9 cellular contexts compared by ENCODE assay signal in the genomic region with DNA sequence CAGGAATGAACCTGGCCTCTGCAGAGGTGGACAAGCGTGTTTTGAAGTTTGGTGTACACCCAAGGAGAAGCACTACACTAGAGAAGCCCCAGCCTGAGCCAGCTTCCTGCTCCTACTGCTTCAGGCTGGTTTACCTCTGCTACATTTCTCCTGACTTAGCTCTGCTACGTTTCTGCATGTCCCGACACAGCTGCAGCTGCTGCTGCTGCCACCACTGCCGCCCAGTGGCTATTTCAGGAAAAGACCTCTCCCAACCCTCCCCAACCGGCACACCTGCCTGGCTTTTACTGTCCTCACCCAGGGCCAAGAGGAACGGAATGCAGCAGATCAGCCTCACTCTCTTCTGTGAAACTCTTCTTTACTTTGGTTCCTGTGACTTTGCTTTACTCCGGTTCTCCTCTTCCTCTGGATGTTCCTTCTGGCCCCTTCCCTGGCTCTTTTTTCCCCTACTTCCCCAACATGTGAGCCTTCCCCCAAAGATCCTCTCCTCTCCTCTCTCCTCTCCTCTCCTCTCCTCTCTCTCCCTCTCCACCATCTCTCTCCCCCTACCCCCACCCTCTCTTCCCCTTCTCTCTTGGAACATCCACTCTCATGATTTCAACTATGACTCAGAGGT. TPM values are rescaled to one million over a fixed set of nuclear protein-coding genes. Genes with fewer than 3 reads are reported as not detected.
DNase-seq lines count a peak whose midpoint lies in the region; ATAC-seq, FAIRE-seq and TF ChIP-seq lines count a peak whose summit lies in the region.
"Had no signal": no experiment of that assay in that cellular context is flagged by ENCODE, and none has a peak within 500 bp of the region (broad histone marks: within the 10 kb centered on the region; RNA-seq: fewer than 3 reads in every experiment).

No MANE protein-coding gene starts in this region.

- no peaks in the 10 kb centered on the region for H4K20me1 ChIP-seq in endothelial cell of umbilical vein (replicated peaks; ENCODE audit: control insufficient read depth, extremely low read depth, insufficient read depth, low read length)
- H4K20me1 ChIP-seq in neural progenitor cell (ENCODE audit: low read depth), result no peaks in the 10 kb centered on the region

- H3K27ac Mint-ChIP-seq in CD14-positive monocyte (no peak overlapping the region), neural progenitor cell (no peak overlapping the region)

- no TSS peak for BruUV-seq in endothelial cell of umbilical vein (replicated peaks; lab: Mats Ljungman, UMichigan)

- no peak overlapping the region for H3K9ac ChIP-seq in endothelial cell of umbilical vein (replicated peaks; ENCODE audit: extremely low read depth, insufficient read depth, low read length)
- no peak overlapping the region for H3K9ac ChIP-seq in neural progenitor cell

- CTCF ChIA-PET in endothelial cell of umbilical vein (lab: Charles Lee), result interaction anchor here (0.6 to 1.8 kb wide), 5 partner anchors 43 to 233 kb away, joined by 3 to 24 read pairs (median 3); a partner anchor contains a TSS

- no peak overlapping the region for H2AFZ ChIP-seq in endothelial cell of umbilical vein (ENCODE audit: low read depth, low read length)
- no peak overlapping the region for H2AFZ ChIP-seq in neural progenitor cell (replicated peaks)

- no peak overlapping the region for H3K4me3 Mint-ChIP-seq in CD14-positive monocyte
- H3K4me3 Mint-ChIP-seq in neural progenitor cell, result no peak overlapping the region

- H3K27me3 Mint-ChIP-seq in CD14-positive monocyte (ENCODE audit: low read depth in 3 of 3) (peaks cover 0 to 6% (median 3%) of the 10 kb centered on the region in 3 donors), neural progenitor cell (ENCODE audit: insufficient read depth, low read depth) (peaks cover 7% of the 10 kb centered on the region)

- no peak overlapping the region for H3K4me2 ChIP-seq in endothelial cell of umbilical vein (ENCODE audit: insufficient read depth, low read length)
- no peak overlapping the region for H3K4me2 ChIP-seq in neural progenitor cell

- FAIRE-seq in endothelial cell of umbilical vein (lab: Jason Lieb, UNC), result peak; percentile 85
- FAIRE-seq: frontal cortex had no signal

- intact Hi-C loops in CD14-positive monocyte (cut with micrococcal nuclease), result no loop called here
- intact Hi-C loops in endothelial cell of umbilical vein (cut with micrococcal nuclease), result loop anchor here (1.0 kb wide), 1 partner anchor 130 kb away; a partner anchor contains a TSS

- H3K27ac ChIP-seq in endothelial cell of umbilical vein (ENCODE audit: insufficient read depth, low read depth, low read length) (no peak overlapping the region), neural progenitor cell (no peak overlapping the region)

- H3K36me3 ChIP-seq in MG63 (no peaks in the 10 kb centered on the region), endothelial cell of umbilical vein (ENCODE audit: control insufficient read depth in 2 of 2, extremely low read depth in 1 of 2, insufficient read depth in 2 of 2, low read length in 2 of 2) (no peaks in the 10 kb centered on the region), neural progenitor cell (no peaks in the 10 kb centered on the region)

- H3K4me3 ChIP-seq in MG63, result no peak overlapping the region
- H3K4me3 ChIP-seq in endothelial cell of umbilical vein (replicated peaks in 1 of 3; ENCODE audit: insufficient read depth in 1 of 3, low read depth in 1 of 3, low read length in 3 of 3), result no peak overlapping the region
- no peak overlapping the region for H3K4me3 ChIP-seq in neural progenitor cell

- no peak for TF ChIP-seq POLR2A in endothelial cell of umbilical vein (IDR thresholded peaks at IDR 0.05; ENCODE audit: low read depth, low read length)

- DNase-seq in CD14-positive monocyte (ENCODE audit: low spot score) (no peak), MG63 (peak; percentile 16), SKM-1 treated with dmso at 0.1 percent for 144 hours (lab: John Stamatoyannopoulos, UW; ENCODE audit: unreplicated experiment) (peak; percentile 35), endothelial cell of umbilical vein (ENCODE audit: low read depth, low spot score) (peak; percentile 9), neural progenitor cell (ENCODE audit: low spot score) (peak; percentile 67), NCI-H1048 (lab: John Stamatoyannopoulos, UW) (no peak)
- DNase-seq in activated effector memory CD4-positive, alpha-beta T cell treated with anti-CD3 and anti-CD28 coated beads, Interleukin-2, amount 50 U/mL, for 16 hours, result no peak

- H3K4me1 Mint-ChIP-seq in CD14-positive monocyte, result no peaks in the 10 kb centered on the region
- H3K4me1 Mint-ChIP-seq in neural progenitor cell, result peaks cover 3% of the 10 kb centered on the region

- no peaks in the 10 kb centered on the region for H3K79me2 ChIP-seq in endothelial cell of umbilical vein (ENCODE audit: control insufficient read depth, insufficient read depth, low read length)
- H3K79me2 ChIP-seq in neural progenitor cell (ENCODE audit: low read depth), result no peaks in the 10 kb centered on the region

- no peaks in the 10 kb centered on the region for H3K9me3 ChIP-seq in MG63
- H3K9me3 ChIP-seq in endothelial cell of umbilical vein (replicated peaks; ENCODE audit: control insufficient read depth, insufficient read depth, low read length), result no peaks in the 10 kb centered on the region
- H3K9me3 ChIP-seq in neural progenitor cell (ENCODE audit: low read depth), result no peaks in the 10 kb centered on the region

- no peaks in the 10 kb centered on the region for H3K9me1 ChIP-seq in endothelial cell of umbilical vein (replicated peaks; ENCODE audit: control insufficient read depth, extremely low read depth, insufficient read depth, low read length)

- peak; percentile 63 for ATAC-seq in GM19043 (IDR thresholded peaks at IDR 0.05; ENCODE audit: low read depth, unreplicated experiment)

- no peaks in the 10 kb centered on the region for H3F3A ChIP-seq in neural progenitor cell (ENCODE audit: low read depth)

- H3K4me1 ChIP-seq in endothelial cell of umbilical vein (ENCODE audit: control insufficient read depth, extremely low read depth, insufficient read depth, low read length) (no peaks in the 10 kb centered on the region), neural progenitor cell (no peaks in the 10 kb centered on the region)

- POLR2A ChIA-PET in endothelial cell of umbilical vein (lab: Charles Lee), result no interaction called here

- H3K36me3 Mint-ChIP-seq in CD14-positive monocyte, result no peaks in the 10 kb centered on the region
- H3K36me3 Mint-ChIP-seq in neural progenitor cell, result no peaks in the 10 kb centered on the region

- no peaks in the 10 kb centered on the region for H3K27me3 ChIP-seq in MG63
- H3K27me3 ChIP-seq in endothelial cell of umbilical vein (ENCODE audit: control insufficient read depth in 2 of 2, insufficient read depth in 2 of 2, low read length in 2 of 2), result no peaks in the 10 kb centered on the region
- no peaks in the 10 kb centered on the region for H3K27me3 ChIP-seq in neural progenitor cell

- peak; percentile 31 for TF ChIP-seq CTCF in CD14-positive monocyte (IDR thresholded peaks at IDR 0.05)
- TF ChIP-seq CTCF in endothelial cell of umbilical vein (IDR thresholded peaks at IDR 0.05; ENCODE audit: extremely low read depth in 1 of 2, insufficient read depth in 1 of 2, low read depth in 1 of 2, low read length in 2 of 2), result peak; percentile 20 to 58
- peak; percentile 64 for TF ChIP-seq CTCF in neural progenitor cell (IDR thresholded peaks at IDR 0.05)

- H3K9me3 Mint-ChIP-seq in CD14-positive monocyte (peaks cover 0 to 8% (median 0%) of the 10 kb centered on the region in 7 donors), neural progenitor cell (peaks cover 3% of the 10 kb centered on the region)

- dilution Hi-C loops in endothelial cell of umbilical vein (cut with MboI; ENCODE audit: extremely low pct_ligation_motif_present, low sequenced_read_pairs), result no loop called here

RNA-seq across cellular contexts. Expression of a gene that starts 3.1 kb away (rescaled TPM):
- polyA plus RNA-seq in CD14-positive monocyte (not detected), endothelial cell of umbilical vein (0.16 and 0.22 TPM in 2 replicates)
- not detected in 2 replicates for total RNA-seq in MG63 (2014; rRNA removed; shearing (Covaris generic); ENCODE audit: low replicate concordance)
- total RNA-seq in endothelial cell of umbilical vein (0.21 TPM in 1 of 2 replicates, not detected in the other), neural progenitor cell (ENCODE audit: low replicate concordance) (0.28 TPM in 1 of 2 replicates, not detected in the other)
- polyA plus RNA-seq in endothelial cell of umbilical vein (2011; cell fraction: cytosol; rRNA removed), result not detected in 2 replicates
- 0.26 and 1.2 TPM in 2 replicates for polyA plus RNA-seq in endothelial cell of umbilical vein (2011; cell fraction: nucleus; rRNA removed)
- 0.12 TPM in 1 of 2 replicates, not detected in the other for polyA plus RNA-seq in endothelial cell of umbilical vein (2012)
- 0.22 and 0.49 TPM in 2 replicates for polyA minus RNA-seq in endothelial cell of umbilical vein
- not detected for polyA minus RNA-seq in endothelial cell of umbilical vein (2011; cell fraction: cytosol; rRNA and poly(A)+ RNA removed)
- polyA minus RNA-seq in endothelial cell of umbilical vein (2011; cell fraction: nucleus; rRNA and poly(A)+ RNA removed), result 0.82 TPM in 1 of 2 replicates, not detected in the other
- total RNA-seq: frontal cortex had no signal

RNA-seq across cellular contexts. Expression of a gene that starts 5.1 kb away (rescaled TPM):
- not detected for polyA plus RNA-seq in CD14-positive monocyte
- not detected in 2 replicates for total RNA-seq in MG63 (2014; rRNA removed; shearing (Covaris generic); ENCODE audit: low replicate concordance)
- total RNA-seq in endothelial cell of umbilical vein, result not detected in 2 replicates
- not detected in 2 replicates for polyA plus RNA-seq in endothelial cell of umbilical vein
- polyA plus RNA-seq in endothelial cell of umbilical vein (2011; cell fraction: cytosol; rRNA removed), result not detected in 2 replicates
- polyA plus RNA-seq in endothelial cell of umbilical vein (2011; cell fraction: nucleus; rRNA removed), result not detected in 2 replicates
- polyA plus RNA-seq in endothelial cell of umbilical vein (2012), result not detected in 2 replicates
- not detected in 2 replicates for polyA minus RNA-seq in endothelial cell of umbilical vein
- not detected for polyA minus RNA-seq in endothelial cell of umbilical vein (2011; cell fraction: cytosol; rRNA and poly(A)+ RNA removed)
- not detected in 2 replicates for polyA minus RNA-seq in endothelial cell of umbilical vein (2011; cell fraction: nucleus; rRNA and poly(A)+ RNA removed)
- total RNA-seq in neural progenitor cell (ENCODE audit: low replicate concordance), result not detected in 2 replicates
- total RNA-seq: frontal cortex had no signal

RNA-seq across cellular contexts. Expression of a gene that starts 18.9 kb away (rescaled TPM):
- polyA plus RNA-seq in CD14-positive monocyte (not detected), endothelial cell of umbilical vein (not detected in 2 replicates)
- not detected in 2 replicates for total RNA-seq in MG63 (2014; rRNA removed; shearing (Covaris generic); ENCODE audit: low replicate concordance)
- total RNA-seq in endothelial cell of umbilical vein (not detected in 2 replicates), neural progenitor cell (ENCODE audit: low replicate concordance) (not detected in 2 replicates)
- not detected in 2 replicates for polyA plus RNA-seq in endothelial cell of umbilical vein (2011; cell fraction: cytosol; rRNA removed)
- polyA plus RNA-seq in endothelial cell of umbilical vein (2011; cell fraction: nucleus; rRNA removed), result not detected in 2 replicates
- not detected in 2 replicates for polyA plus RNA-seq in endothelial cell of umbilical vein (2012)
- not detected in 2 replicates for polyA minus RNA-seq in endothelial cell of umbilical vein
- polyA minus RNA-seq in endothelial cell of umbilical vein (2011; cell fraction: cytosol; rRNA and poly(A)+ RNA removed), result not detected
- not detected in 2 replicates for polyA minus RNA-seq in endothelial cell of umbilical vein (2011; cell fraction: nucleus; rRNA and poly(A)+ RNA removed)
- total RNA-seq: frontal cortex had no signal

RNA-seq across cellular contexts. Expression of a gene that starts 26.7 kb away (rescaled TPM):
- polyA plus RNA-seq in CD14-positive monocyte (10 to 100 TPM; 16.9 to 17.4 TPM), endothelial cell of umbilical vein (76.0 and 85.4 TPM in 2 replicates)
- 80.6 and 82.4 TPM in 2 replicates for total RNA-seq in MG63 (2014; rRNA removed; shearing (Covaris generic); ENCODE audit: low replicate concordance)
- total RNA-seq in endothelial cell of umbilical vein (44.5 and 45.6 TPM in 2 replicates), neural progenitor cell (ENCODE audit: low replicate concordance) (27.7 and 34.7 TPM in 2 replicates)
- 85.1 and 95.2 TPM in 2 replicates for polyA plus RNA-seq in endothelial cell of umbilical vein (2011; cell fraction: cytosol; rRNA removed)
- 77.0 and 85.6 TPM in 2 replicates for polyA plus RNA-seq in endothelial cell of umbilical vein (2011; cell fraction: nucleus; rRNA removed)
- 78.9 and 80.1 TPM in 2 replicates for polyA plus RNA-seq in endothelial cell of umbilical vein (2012)
- polyA minus RNA-seq in endothelial cell of umbilical vein, result 94.5 and 105 TPM in 2 replicates
- polyA minus RNA-seq in endothelial cell of umbilical vein (2011; cell fraction: cytosol; rRNA and poly(A)+ RNA removed), result 44.9 TPM
- 16.3 and 19.1 TPM in 2 replicates for polyA minus RNA-seq in endothelial cell of umbilical vein (2011; cell fraction: nucleus; rRNA and poly(A)+ RNA removed)

RNA-seq across cellular contexts. Expression of a gene that starts 26.8 kb away (rescaled TPM):
- polyA plus RNA-seq in CD14-positive monocyte, result under 1 TPM in 1 of 2 donors, not detected in 1; 0.03 TPM
- 26.6 and 30.0 TPM in 2 replicates for total RNA-seq in MG63 (2014; rRNA removed; shearing (Covaris generic); ENCODE audit: low replicate concordance)
- 34.4 and 41.3 TPM in 2 replicates for total RNA-seq in endothelial cell of umbilical vein
- polyA plus RNA-seq in endothelial cell of umbilical vein, result 6.6 and 9.6 TPM in 2 replicates
- polyA plus RNA-seq in endothelial cell of umbilical vein (2011; cell fraction: cytosol; rRNA removed), result 16.4 and 18.1 TPM in 2 replicates
- polyA plus RNA-seq in endothelial cell of umbilical vein (2011; cell fraction: nucleus; rRNA removed), result 18.5 and 25.2 TPM in 2 replicates
- polyA plus RNA-seq in endothelial cell of umbilical vein (2012), result 11.8 and 26.2 TPM in 2 replicates
- polyA minus RNA-seq in endothelial cell of umbilical vein, result 12.1 and 14.9 TPM in 2 replicates
- 25.1 TPM for polyA minus RNA-seq in endothelial cell of umbilical vein (2011; cell fraction: cytosol; rRNA and poly(A)+ RNA removed)
- 11.1 and 16.5 TPM in 2 replicates for polyA minus RNA-seq in endothelial cell of umbilical vein (2011; cell fraction: nucleus; rRNA and poly(A)+ RNA removed)
- total RNA-seq in neural progenitor cell (ENCODE audit: low replicate concordance), result 63.6 and 77.6 TPM in 2 replicates

Comparison
In these comparisons a context has a peak if more than half of its experiments do, and no peak if none do; other contexts are left out.
1. DNase-seq: peak in MG63 (single experiment), SKM-1 treated with dmso at 0.1 percent for 144 hours (single experiment), endothelial cell of umbilical vein (single experiment) and neural progenitor cell (single experiment); none in CD14-positive monocyte (single experiment), activated effector memory CD4-positive, alpha-beta T cell treated with anti-CD3 and anti-CD28 coated beads, Interleukin-2, amount 50 U/mL, for 16 hours (single experiment) and NCI-H1048 (single experiment).
2. Peak in every context shown above with its lines, with median percentiles within 50 percentile points of each other: CTCF ChIP-seq.